11 cellular contexts compared by ENCODE assay signal in genomic region chr16:56226187-56226586, GRCh38. TPM values are rescaled to one million over a fixed set of nuclear protein-coding genes. Genes with fewer than 3 reads are reported as not detected.
DNase-seq lines count a peak whose midpoint lies in the region; ATAC-seq lines count a peak whose summit lies in the region.
"Had no signal": no experiment of that assay in that cellular context is flagged by ENCODE, and none has a peak within 500 bp of the region (broad histone marks: within the 10 kb centered on the region; RNA-seq: fewer than 3 reads in every experiment).

No MANE protein-coding gene starts in this region.

- no peaks in the 10 kb centered on the region for H3K36me3 Mint-ChIP-seq in activated CD4-positive, alpha-beta T cell treated with anti-CD3 and anti-CD28 coated beads for 36 hours (ENCODE audit: low read depth)

- no peak overlapping the region for H3K27ac Mint-ChIP-seq in activated CD4-positive, alpha-beta T cell treated with anti-CD3 and anti-CD28 coated beads for 36 hours

- H3K4me3 Mint-ChIP-seq in activated CD4-positive, alpha-beta T cell treated with anti-CD3 and anti-CD28 coated beads for 36 hours, result no peak overlapping the region

- DNase-seq in activated CD4-positive, alpha-beta T cell treated with anti-CD3 and anti-CD28 coated beads for 36 hours, result peak; percentile 9
- DNase-seq in activated CD4-positive, alpha-beta T cell treated with anti-CD3 and anti-CD28 coated beads for 4 hours, result no peak
- DNase-seq in NCI-H2171 treated with DMSO at 0.1 percent for 48 hours (lab: John Stamatoyannopoulos, UW) (peak; percentile 71), fibroblast of gingiva (ENCODE audit: low read depth) (peak; percentile 32), A172 (ENCODE audit: low spot score) (no peak), HuH-7 (ENCODE audit: low spot score) (no peak), SIG-M5 treated with dmso at 0.1 percent for 504 hours (lab: John Stamatoyannopoulos, UW; ENCODE audit: unreplicated experiment) (no peak)
- no peak for DNase-seq in stimulated activated naive CD8-positive, alpha-beta T cell treated with anti-CD3 and anti-CD28 coated beads, Interleukin-15, Interleukin-2, amounts not matched to agents 100 U/mL and 50 U/mL, for 24 hours
- DNase-seq: activated CD4-positive, alpha-beta T cell treated with anti-CD3 and anti-CD28 coated beads for 1 hour; PC-3 had no signal

- H3K9me3 Mint-ChIP-seq in activated CD4-positive, alpha-beta T cell treated with anti-CD3 and anti-CD28 coated beads for 36 hours (ENCODE audit: low read depth), result no peaks in the 10 kb centered on the region

- intact Hi-C loops in activated CD4-positive, alpha-beta T cell treated with anti-CD3 and anti-CD28 coated beads for 36 hours (cut with DNase I, micrococcal nuclease), result no loop called here

- POLR2A ChIA-PET in activated CD4-positive, alpha-beta T cell treated with anti-CD3 and anti-CD28 coated beads for 36 hours (lab: Charles Lee), result no interaction called here

- no peaks in the 10 kb centered on the region for H3K27me3 Mint-ChIP-seq in activated CD4-positive, alpha-beta T cell treated with anti-CD3 and anti-CD28 coated beads for 36 hours

- peaks cover 30% of the 10 kb centered on the region for H3K4me1 Mint-ChIP-seq in activated CD4-positive, alpha-beta T cell treated with anti-CD3 and anti-CD28 coated beads for 36 hours

- CTCF ChIA-PET in activated CD4-positive, alpha-beta T cell treated with anti-CD3 and anti-CD28 coated beads for 36 hours (lab: Charles Lee), result interaction anchor here (0.7 to 0.8 kb wide), 2 partner anchors 354 to 753 kb away, joined by 3 read pairs; no protein-coding TSS in a partner anchor

- ATAC-seq in activated CD4-positive, alpha-beta T cell treated with anti-CD3 and anti-CD28 coated beads for 36 hours, result no peak
- peak; percentile 3 for ATAC-seq in stimulated activated naive CD8-positive, alpha-beta T cell treated with anti-CD3 and anti-CD28 coated beads, Interleukin-15, Interleukin-2, amounts not matched to agents 100 U/mL and 50 U/mL, for 24 hours
- ATAC-seq: PC-3 had no signal

RNA-seq across cellular contexts. Expression of gene GNAO1, which starts 34.9 kb away (rescaled TPM):
- total RNA-seq in activated CD4-positive, alpha-beta T cell treated with anti-CD3 and anti-CD28 coated beads for 36 hours, result 1 to 10 TPM; 1.5 to 2.3 TPM
- total RNA-seq in A172 (2014; rRNA removed; shearing (Covaris generic)), result not detected in 2 replicates
- total RNA-seq: dermis microvascular lymphatic vessel endothelial cell, PC-3 had no signal

Comparison
In these comparisons a context has a peak if more than half of its experiments do, and no peak if none do; other contexts are left out.
1. DNase-seq: peak in activated CD4-positive, alpha-beta T cell treated with anti-CD3 and anti-CD28 coated beads for 36 hours (single experiment), NCI-H2171 treated with DMSO at 0.1 percent for 48 hours (single experiment) and fibroblast of gingiva (single experiment); none in activated CD4-positive, alpha-beta T cell treated with anti-CD3 and anti-CD28 coated beads for 4 hours (0 of 2), stimulated activated naive CD8-positive, alpha-beta T cell treated with anti-CD3 and anti-CD28 coated beads, Interleukin-15, Interleukin-2, amounts not matched to agents 100 U/mL and 50 U/mL, for 24 hours (single experiment), A172 (single experiment), HuH-7 (single experiment) and SIG-M5 treated with dmso at 0.1 percent for 504 hours (single experiment).